In the genomic region with DNA sequence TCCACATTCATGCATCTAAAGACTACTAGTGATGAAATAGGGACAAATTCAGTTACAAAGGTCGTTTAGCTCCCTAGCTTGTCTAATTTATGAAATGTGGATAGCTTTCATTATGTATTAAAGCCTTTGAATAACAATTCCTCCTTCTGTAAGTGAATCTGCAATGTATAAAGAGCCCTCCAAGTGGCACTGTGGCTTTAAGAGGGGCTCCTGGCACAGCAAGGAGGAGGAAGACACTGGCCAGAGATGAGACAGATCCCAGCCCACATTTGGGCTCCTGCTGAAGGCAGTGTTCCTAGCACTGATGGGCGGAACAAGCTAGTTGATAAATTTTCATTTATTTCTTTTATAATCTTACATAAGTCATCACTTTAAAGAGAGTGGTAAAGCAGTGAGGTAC, we compare ENCODE assay signal across 1 cellular context.
TF ChIP-seq lines count a peak whose summit lies in the region.

No MANE protein-coding gene starts in this region.

TF ChIP-seq in H1, 55 proteins besides CTCF, POLR2A, EP300 and RAD21 (continued from another document):
- TF ChIP-seq, protein P1, sequence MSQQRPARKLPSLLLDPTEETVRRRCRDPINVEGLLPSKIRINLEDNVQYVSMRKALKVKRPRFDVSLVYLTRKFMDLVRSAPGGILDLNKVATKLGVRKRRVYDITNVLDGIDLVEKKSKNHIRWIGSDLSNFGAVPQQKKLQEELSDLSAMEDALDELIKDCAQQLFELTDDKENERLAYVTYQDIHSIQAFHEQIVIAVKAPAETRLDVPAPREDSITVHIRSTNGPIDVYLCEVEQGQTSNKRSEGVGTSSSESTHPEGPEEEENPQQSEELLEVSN (IDR thresholded peaks at IDR 0.05), result no peak
- no peak for TF ChIP-seq SP2 (IDR thresholded peaks at IDR 0.05; ENCODE audit: low read length)
- TF ChIP-seq, protein P2, sequence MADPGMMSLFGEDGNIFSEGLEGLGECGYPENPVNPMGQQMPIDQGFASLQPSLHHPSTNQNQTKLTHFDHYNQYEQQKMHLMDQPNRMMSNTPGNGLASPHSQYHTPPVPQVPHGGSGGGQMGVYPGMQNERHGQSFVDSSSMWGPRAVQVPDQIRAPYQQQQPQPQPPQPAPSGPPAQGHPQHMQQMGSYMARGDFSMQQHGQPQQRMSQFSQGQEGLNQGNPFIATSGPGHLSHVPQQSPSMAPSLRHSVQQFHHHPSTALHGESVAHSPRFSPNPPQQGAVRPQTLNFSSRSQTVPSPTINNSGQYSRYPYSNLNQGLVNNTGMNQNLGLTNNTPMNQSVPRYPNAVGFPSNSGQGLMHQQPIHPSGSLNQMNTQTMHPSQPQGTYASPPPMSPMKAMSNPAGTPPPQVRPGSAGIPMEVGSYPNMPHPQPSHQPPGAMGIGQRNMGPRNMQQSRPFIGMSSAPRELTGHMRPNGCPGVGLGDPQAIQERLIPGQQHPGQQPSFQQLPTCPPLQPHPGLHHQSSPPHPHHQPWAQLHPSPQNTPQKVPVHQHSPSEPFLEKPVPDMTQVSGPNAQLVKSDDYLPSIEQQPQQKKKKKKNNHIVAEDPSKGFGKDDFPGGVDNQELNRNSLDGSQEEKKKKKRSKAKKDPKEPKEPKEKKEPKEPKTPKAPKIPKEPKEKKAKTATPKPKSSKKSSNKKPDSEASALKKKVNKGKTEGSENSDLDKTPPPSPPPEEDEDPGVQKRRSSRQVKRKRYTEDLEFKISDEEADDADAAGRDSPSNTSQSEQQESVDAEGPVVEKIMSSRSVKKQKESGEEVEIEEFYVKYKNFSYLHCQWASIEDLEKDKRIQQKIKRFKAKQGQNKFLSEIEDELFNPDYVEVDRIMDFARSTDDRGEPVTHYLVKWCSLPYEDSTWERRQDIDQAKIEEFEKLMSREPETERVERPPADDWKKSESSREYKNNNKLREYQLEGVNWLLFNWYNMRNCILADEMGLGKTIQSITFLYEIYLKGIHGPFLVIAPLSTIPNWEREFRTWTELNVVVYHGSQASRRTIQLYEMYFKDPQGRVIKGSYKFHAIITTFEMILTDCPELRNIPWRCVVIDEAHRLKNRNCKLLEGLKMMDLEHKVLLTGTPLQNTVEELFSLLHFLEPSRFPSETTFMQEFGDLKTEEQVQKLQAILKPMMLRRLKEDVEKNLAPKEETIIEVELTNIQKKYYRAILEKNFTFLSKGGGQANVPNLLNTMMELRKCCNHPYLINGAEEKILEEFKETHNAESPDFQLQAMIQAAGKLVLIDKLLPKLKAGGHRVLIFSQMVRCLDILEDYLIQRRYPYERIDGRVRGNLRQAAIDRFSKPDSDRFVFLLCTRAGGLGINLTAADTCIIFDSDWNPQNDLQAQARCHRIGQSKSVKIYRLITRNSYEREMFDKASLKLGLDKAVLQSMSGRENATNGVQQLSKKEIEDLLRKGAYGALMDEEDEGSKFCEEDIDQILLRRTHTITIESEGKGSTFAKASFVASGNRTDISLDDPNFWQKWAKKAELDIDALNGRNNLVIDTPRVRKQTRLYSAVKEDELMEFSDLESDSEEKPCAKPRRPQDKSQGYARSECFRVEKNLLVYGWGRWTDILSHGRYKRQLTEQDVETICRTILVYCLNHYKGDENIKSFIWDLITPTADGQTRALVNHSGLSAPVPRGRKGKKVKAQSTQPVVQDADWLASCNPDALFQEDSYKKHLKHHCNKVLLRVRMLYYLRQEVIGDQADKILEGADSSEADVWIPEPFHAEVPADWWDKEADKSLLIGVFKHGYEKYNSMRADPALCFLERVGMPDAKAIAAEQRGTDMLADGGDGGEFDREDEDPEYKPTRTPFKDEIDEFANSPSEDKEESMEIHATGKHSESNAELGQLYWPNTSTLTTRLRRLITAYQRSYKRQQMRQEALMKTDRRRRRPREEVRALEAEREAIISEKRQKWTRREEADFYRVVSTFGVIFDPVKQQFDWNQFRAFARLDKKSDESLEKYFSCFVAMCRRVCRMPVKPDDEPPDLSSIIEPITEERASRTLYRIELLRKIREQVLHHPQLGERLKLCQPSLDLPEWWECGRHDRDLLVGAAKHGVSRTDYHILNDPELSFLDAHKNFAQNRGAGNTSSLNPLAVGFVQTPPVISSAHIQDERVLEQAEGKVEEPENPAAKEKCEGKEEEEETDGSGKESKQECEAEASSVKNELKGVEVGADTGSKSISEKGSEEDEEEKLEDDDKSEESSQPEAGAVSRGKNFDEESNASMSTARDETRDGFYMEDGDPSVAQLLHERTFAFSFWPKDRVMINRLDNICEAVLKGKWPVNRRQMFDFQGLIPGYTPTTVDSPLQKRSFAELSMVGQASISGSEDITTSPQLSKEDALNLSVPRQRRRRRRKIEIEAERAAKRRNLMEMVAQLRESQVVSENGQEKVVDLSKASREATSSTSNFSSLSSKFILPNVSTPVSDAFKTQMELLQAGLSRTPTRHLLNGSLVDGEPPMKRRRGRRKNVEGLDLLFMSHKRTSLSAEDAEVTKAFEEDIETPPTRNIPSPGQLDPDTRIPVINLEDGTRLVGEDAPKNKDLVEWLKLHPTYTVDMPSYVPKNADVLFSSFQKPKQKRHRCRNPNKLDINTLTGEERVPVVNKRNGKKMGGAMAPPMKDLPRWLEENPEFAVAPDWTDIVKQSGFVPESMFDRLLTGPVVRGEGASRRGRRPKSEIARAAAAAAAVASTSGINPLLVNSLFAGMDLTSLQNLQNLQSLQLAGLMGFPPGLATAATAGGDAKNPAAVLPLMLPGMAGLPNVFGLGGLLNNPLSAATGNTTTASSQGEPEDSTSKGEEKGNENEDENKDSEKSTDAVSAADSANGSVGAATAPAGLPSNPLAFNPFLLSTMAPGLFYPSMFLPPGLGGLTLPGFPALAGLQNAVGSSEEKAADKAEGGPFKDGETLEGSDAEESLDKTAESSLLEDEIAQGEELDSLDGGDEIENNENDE (IDR thresholded peaks at IDR 0.05; ENCODE audit: insufficient replicate concordance, low read length), result no peak
- no peak for TF ChIP-seq RNF2 (IDR thresholded peaks at IDR 0.05; ENCODE audit: borderline replicate concordance, low read depth, low read length, missing control alignments, poor library complexity, severe bottlenecking)
- no peak for TF ChIP-seq TCF12 (IDR thresholded peaks at IDR 0.05; ENCODE audit: low read depth, low read length)
- no peak for TF ChIP-seq BACH1 (IDR thresholded peaks at IDR 0.05; ENCODE audit: low read length)
- TF ChIP-seq ASH2L (IDR thresholded peaks at IDR 0.05; ENCODE audit: low read length), result no peak
- TF ChIP-seq SIN3A (conservative IDR thresholded peaks at IDR 0.05 in 1 of 2, IDR thresholded peaks at IDR 0.05 in 1 of 2; ENCODE audit: low read depth in 1 of 2, low read length in 2 of 2), result no peak
